In the genomic region with DNA sequence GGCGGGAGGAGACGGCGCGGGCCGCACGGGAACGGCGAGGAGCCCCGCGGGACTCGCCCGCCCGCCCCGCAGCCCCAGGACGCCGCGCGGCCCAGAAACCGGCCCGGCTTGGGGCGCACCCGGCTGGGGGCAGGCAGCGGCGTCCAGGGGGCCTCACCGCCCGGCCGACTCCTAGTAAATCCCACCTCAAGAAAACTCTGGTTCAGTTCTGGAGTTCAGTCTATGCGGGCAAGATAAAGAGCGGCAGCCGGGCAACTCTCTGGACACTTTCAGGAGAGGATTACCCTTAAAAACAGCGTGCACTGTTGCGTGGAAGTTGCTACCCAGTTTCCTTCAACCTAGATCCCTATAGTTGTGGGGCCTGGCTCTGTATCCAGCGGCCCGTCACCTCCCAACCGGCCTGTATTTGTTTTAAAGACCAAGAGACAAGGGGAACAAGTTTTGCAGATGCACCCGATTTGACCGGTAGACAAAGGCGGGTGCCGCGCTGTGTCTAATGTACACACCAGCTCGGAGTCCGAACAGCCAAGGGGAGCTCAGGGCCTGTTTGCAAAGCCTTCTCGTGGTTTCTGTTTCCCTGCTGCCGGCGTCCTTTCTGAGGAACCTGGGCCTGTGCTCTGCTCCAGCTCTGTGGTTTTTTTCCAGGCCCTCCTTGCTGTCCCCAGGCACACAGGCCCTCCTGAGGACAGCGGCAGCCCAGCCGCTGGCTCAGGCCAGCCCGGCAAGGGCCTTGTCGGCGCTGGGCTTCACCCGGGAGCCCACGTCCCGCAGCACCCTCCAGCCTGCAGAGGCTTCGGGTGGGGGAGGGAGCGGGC, we compare ENCODE assay signal across 13 cellular contexts. TPM values are rescaled to one million over a fixed set of nuclear protein-coding genes. Genes with fewer than 3 reads are reported as not detected.
DNase-seq lines count a peak whose midpoint lies in the region; ATAC-seq, FAIRE-seq and TF ChIP-seq lines count a peak whose summit lies in the region.
"Had no signal": no experiment of that assay in that cellular context is flagged by ENCODE, and none has a peak within 500 bp of the region (broad histone marks: within the 10 kb centered on the region; RNA-seq: fewer than 3 reads in every experiment).

No MANE protein-coding gene starts in this region.

- H3K27ac Mint-ChIP-seq in GM23338 (no peak overlapping the region), mesothelial cell of epicardium (no peak overlapping the region)
- no peak overlapping the region for H3K27ac Mint-ChIP-seq in activated T-helper 17 cell treated with anti-CD3 and anti-CD28 coated beads, Interleukin-2, amount 50 U/mL, for 72 hours

- H3K9me2 ChIP-seq in GM23338 (ENCODE audit: insufficient read depth), result no peaks in the 10 kb centered on the region

- ATAC-seq in A549, result peak in 1 of 2 experiments; percentile 22; a peak in 2 of 6 replicates
- ATAC-seq in GM23338, result peak; percentile 0; the same call in 1 of the 3 replicates
- ATAC-seq in activated T-helper 17 cell treated with anti-CD3 and anti-CD28 coated beads, Interleukin-2, amount 50 U/mL, for 72 hours (replicated peaks), result no peak
- ATAC-seq in GM19455 (IDR thresholded peaks at IDR 0.05; ENCODE audit: unreplicated experiment), result no peak
- ATAC-seq: foreskin keratinocyte had no signal

- H4K20me1 ChIP-seq in GM23338 (replicated peaks; ENCODE audit: insufficient read depth), result peaks cover 7% of the 10 kb centered on the region

- CTCF ChIA-PET in A549 (lab: Yijun Ruan, JAX), result no interaction called here

- no peaks in the 10 kb centered on the region for H3K9me3 ChIP-seq in A549
- H3K9me3 ChIP-seq: adrenal gland, neutrophil had no signal

- no peak for TF ChIP-seq POLR2A in A549 (IDR thresholded peaks at IDR 0.05; ENCODE audit: low read length)

- no peak for DNase-seq in A549 (ENCODE audit: low read depth in 1 of 2, low spot score in 1 of 2)
- DNase-seq in GM23338 (ENCODE audit: low spot score), result peak; percentile 53
- DNase-seq in mesothelial cell of epicardium (ENCODE audit: low spot score in 2 of 2, unreplicated experiment in 2 of 2), result no peak
- no peak for DNase-seq in stimulated activated CD4-positive, alpha-beta T cell treated with anti-CD3 and anti-CD28 coated beads, Interleukin-2, amount 100 ng/mL, for 48 hours
- DNase-seq in GM19239 (ENCODE audit: insufficient read length, low spot score), result no peak
- no peak for DNase-seq in NCI-H1436 treated with DMSO at 0.1 percent for 48 hours (lab: John Stamatoyannopoulos, UW)
- DNase-seq: adrenal gland, foreskin keratinocyte, NCI-H2029 treated with DMSO at 0.1 percent for 48 hours had no signal

- peak overlapping the region; percentile 36; the same call in 2 of the 3 replicates for H3K4me3 ChIP-seq in A549
- peak overlapping the region; percentile 43; the same call in 1 of the 2 replicates for H3K4me3 ChIP-seq in GM23338
- H3K4me3 ChIP-seq: adrenal gland had no signal

- H3K36me3 ChIP-seq in GM23338 (ENCODE audit: insufficient read depth), result no peaks in the 10 kb centered on the region
- H3K36me3 ChIP-seq: adrenal gland, neutrophil had no signal

- no peaks in the 10 kb centered on the region for H3K79me2 ChIP-seq in GM23338 (replicated peaks; ENCODE audit: insufficient read depth)

- peaks cover 5% of the 10 kb centered on the region; the same call in 1 of the 3 replicates for H3K36me3 Mint-ChIP-seq in GM23338 (ENCODE audit: low read depth)
- peaks cover 9% of the 10 kb centered on the region for H3K36me3 Mint-ChIP-seq in activated T-helper 17 cell treated with anti-CD3 and anti-CD28 coated beads, Interleukin-2, amount 50 U/mL, for 72 hours (ENCODE audit: low read depth)
- H3K36me3 Mint-ChIP-seq in mesothelial cell of epicardium, result no peaks in the 10 kb centered on the region

- H3K9me3 Mint-ChIP-seq in GM23338 (peaks cover 3% of the 10 kb centered on the region; the same call in 2 of the 3 replicates), mesothelial cell of epicardium (no peaks in the 10 kb centered on the region)
- H3K9me3 Mint-ChIP-seq in activated T-helper 17 cell treated with anti-CD3 and anti-CD28 coated beads, Interleukin-2, amount 50 U/mL, for 72 hours, result no peaks in the 10 kb centered on the region

- POLR2A ChIA-PET in A549 (lab: Yijun Ruan, JAX), result no interaction called here

- TF ChIP-seq RAD21 in A549 (conservative IDR thresholded peaks at IDR 0.05 in 1 of 2, IDR thresholded peaks at IDR 0.05 in 1 of 2), result no peak

- TF ChIP-seq EP300 in A549 (IDR thresholded peaks at IDR 0.05), result no peak

- H3K27me3 ChIP-seq in GM23338 (ENCODE audit: insufficient read depth), result peaks cover 95% of the 10 kb centered on the region

- WGBS in A549 (ENCODE audit: missing lambda C conversion rate), result 92% methylated on average over 23 of the region's 55 CpGs

- peak overlapping the region; percentile 35 to 90; a peak in 4 of 6 replicates for H3K27ac ChIP-seq in A549
- H3K27ac ChIP-seq in GM23338 (ENCODE audit: low read depth), result no peak overlapping the region
- H3K27ac ChIP-seq: adrenal gland, foreskin keratinocyte, neutrophil had no signal

- H3K4me1 ChIP-seq in A549, result peaks cover 4% of the 10 kb centered on the region; the same call in 1 of the 3 replicates
- peaks cover 45% of the 10 kb centered on the region for H3K4me1 ChIP-seq in GM23338 (ENCODE audit: insufficient read depth)
- H3K4me1 ChIP-seq: foreskin keratinocyte had no signal

- FAIRE-seq in A549 (lab: Jason Lieb, UNC) (no peak), GM19239 (lab: Jason Lieb, UNC) (no peak)

- TF ChIP-seq CTCF in A549 (IDR thresholded peaks at IDR 0.05), result no peak
- no peak for TF ChIP-seq CTCF in GM23338 (conservative IDR thresholded peaks at IDR 0.05; ENCODE audit: low read depth in 2 of 2)
- no peak for TF ChIP-seq CTCF in mesothelial cell of epicardium (IDR thresholded peaks at IDR 0.05; ENCODE audit: unreplicated experiment)

- H3K4me2 ChIP-seq in A549, result peak overlapping the region; percentile 59
- H3K4me2 ChIP-seq in GM23338, result peak overlapping the region; percentile 68

- H3K4me3 Mint-ChIP-seq in GM23338, result peak overlapping the region; percentile 63; the same call in 2 of the 3 replicates
- peak overlapping the region; percentile 56 for H3K4me3 Mint-ChIP-seq in activated T-helper 17 cell treated with anti-CD3 and anti-CD28 coated beads, Interleukin-2, amount 50 U/mL, for 72 hours
- H3K4me3 Mint-ChIP-seq in mesothelial cell of epicardium, result peak overlapping the region; percentile 62

- H3K27me3 Mint-ChIP-seq in GM23338 (ENCODE audit: insufficient read depth, low read depth, poor library complexity), result peaks cover 85% of the 10 kb centered on the region
- H3K27me3 Mint-ChIP-seq in activated T-helper 17 cell treated with anti-CD3 and anti-CD28 coated beads, Interleukin-2, amount 50 U/mL, for 72 hours, result peaks cover 36% of the 10 kb centered on the region
- H3K27me3 Mint-ChIP-seq in mesothelial cell of epicardium (ENCODE audit: low read depth), result peaks cover 75% of the 10 kb centered on the region

- H2AFZ ChIP-seq in GM23338, result no peak overlapping the region

- H3K4me1 Mint-ChIP-seq in GM23338, result peaks cover 37% of the 10 kb centered on the region
- peaks cover 12% of the 10 kb centered on the region for H3K4me1 Mint-ChIP-seq in activated T-helper 17 cell treated with anti-CD3 and anti-CD28 coated beads, Interleukin-2, amount 50 U/mL, for 72 hours
- peaks cover 16% of the 10 kb centered on the region for H3K4me1 Mint-ChIP-seq in mesothelial cell of epicardium

- peaks cover 27% of the 10 kb centered on the region for H3F3A ChIP-seq in GM23338 (replicated peaks; ENCODE audit: low read depth)

TF ChIP-seq in A549, 52 proteins besides CTCF, POLR2A, EP300 and RAD21 (continues in another document):
- TF ChIP-seq FOSB (CRISPR knock-in tag; IDR thresholded peaks at IDR 0.05) (no peak), CBX2 (IDR thresholded peaks at IDR 0.05; ENCODE audit: borderline replicate concordance, low read depth) (no peak), NPAS2 (CRISPR knock-in tag; IDR thresholded peaks at IDR 0.05; ENCODE audit: borderline replicate concordance) (no peak)

RNA-seq across cellular contexts. Expression of gene TBX1, which starts 1.1 kb away (rescaled TPM):
- polyA plus RNA-seq in A549 (2011; rRNA removed), result 0.30 and 0.66 TPM in 2 replicates
- 2.2 and 3.6 TPM in 2 replicates for polyA plus RNA-seq in A549 (2012; cell fraction: cytosol; rRNA removed)
- 9.3 and 10.3 TPM in 2 replicates for polyA plus RNA-seq in A549 (2012; cell fraction: nucleus; rRNA removed)
- polyA plus RNA-seq in A549 (2017; fragmentation: RNase III; extraction: RNeasy Plus Mini Kit Qiagen cat#74134 plus additional on column Dnase treatment), result 2.8 to 3.0 TPM (median 2.9 TPM) in 3 replicates
- 0.95 and 1.8 TPM in 2 replicates for polyA minus RNA-seq in A549 (2011; rRNA and poly(A)+ RNA removed)
- 0.23 and 0.66 TPM in 2 replicates for total RNA-seq in GM23338 (2014; rRNA removed; shearing (Covaris generic))
- polyA plus RNA-seq in GM23338 (2016; fragmentation: Nextera tagmentation; extraction: Ambion mirVana), result 0.19 TPM in 2 replicates
- not detected for total RNA-seq in activated T-helper 17 cell treated with anti-CD3 and anti-CD28 coated beads, Interleukin-2, amount 50 U/mL, for 72 hours
- 0.34 to 0.45 TPM in 2 of 3 replicates, not detected in the other for total RNA-seq in mesothelial cell of epicardium
- total RNA-seq: T-helper 1 cell treated with Interleukin-12 subunit alpha and Interleukin-12 subunit beta and Interleukin-4 antibody, amounts not matched to agents 30 ng/mL and 1 ng/mL, for 36 hours had no signal

RNA-seq across cellular contexts. Expression of gene GP1BB, which starts 38.4 kb away (rescaled TPM):
- polyA plus RNA-seq in A549 (2011; rRNA removed), result 0.06 and 0.25 TPM in 2 replicates
- polyA plus RNA-seq in A549 (2012; cell fraction: cytosol; rRNA removed), result 1.3 and 2.1 TPM in 2 replicates
- polyA plus RNA-seq in A549 (2012; cell fraction: nucleus; rRNA removed), result 6.6 and 10.5 TPM in 2 replicates
- 0.48 to 1.1 TPM (median 0.63 TPM) in 3 replicates for polyA plus RNA-seq in A549 (2017; fragmentation: RNase III; extraction: RNeasy Plus Mini Kit Qiagen cat#74134 plus additional on column Dnase treatment)
- not detected in 2 replicates for polyA minus RNA-seq in A549 (2011; rRNA and poly(A)+ RNA removed)
- total RNA-seq in GM23338 (2014; rRNA removed; shearing (Covaris generic)), result 1.3 TPM in 1 of 2 replicates, not detected in the other
- 0.53 and 1.1 TPM in 2 replicates for polyA plus RNA-seq in GM23338 (2016; fragmentation: Nextera tagmentation; extraction: Ambion mirVana)
- total RNA-seq in activated T-helper 17 cell treated with anti-CD3 and anti-CD28 coated beads, Interleukin-2, amount 50 U/mL, for 72 hours, result not detected
- 1.4 to 5.7 TPM (median 4.4 TPM) in 3 replicates for total RNA-seq in mesothelial cell of epicardium
- total RNA-seq: T-helper 1 cell treated with Interleukin-12 subunit alpha and Interleukin-12 subunit beta and Interleukin-4 antibody, amounts not matched to agents 30 ng/mL and 1 ng/mL, for 36 hours had no signal

RNA-seq across cellular contexts. Expression of gene SEPTIN5, which starts 47.4 kb away (rescaled TPM):
- polyA plus RNA-seq in A549 (2011; rRNA removed), result 4.6 and 5.7 TPM in 2 replicates
- polyA plus RNA-seq in A549 (2012; cell fraction: cytosol; rRNA removed), result 8.7 and 9.2 TPM in 2 replicates
- 26.6 and 30.3 TPM in 2 replicates for polyA plus RNA-seq in A549 (2012; cell fraction: nucleus; rRNA removed)
- 10.8 to 13.9 TPM (median 12.6 TPM) in 3 replicates for polyA plus RNA-seq in A549 (2017; fragmentation: RNase III; extraction: RNeasy Plus Mini Kit Qiagen cat#74134 plus additional on column Dnase treatment)
- 7.7 and 11.8 TPM in 2 replicates for polyA minus RNA-seq in A549 (2011; rRNA and poly(A)+ RNA removed)
- 7.7 and 17.2 TPM in 2 replicates for total RNA-seq in GM23338 (2014; rRNA removed; shearing (Covaris generic))
- polyA plus RNA-seq in GM23338 (2016; fragmentation: Nextera tagmentation; extraction: Ambion mirVana), result 4.3 and 5.6 TPM in 2 replicates
- under 1 TPM; 0.41 to 0.42 TPM for total RNA-seq in activated T-helper 17 cell treated with anti-CD3 and anti-CD28 coated beads, Interleukin-2, amount 50 U/mL, for 72 hours
- total RNA-seq in mesothelial cell of epicardium, result 32.2 to 42.1 TPM (median 36.2 TPM) in 3 replicates
- total RNA-seq: T-helper 1 cell treated with Interleukin-12 subunit alpha and Interleukin-12 subunit beta and Interleukin-4 antibody, amounts not matched to agents 30 ng/mL and 1 ng/mL, for 36 hours had no signal
